ENCODE assay signal across 9 cellular contexts in the genomic region with DNA sequence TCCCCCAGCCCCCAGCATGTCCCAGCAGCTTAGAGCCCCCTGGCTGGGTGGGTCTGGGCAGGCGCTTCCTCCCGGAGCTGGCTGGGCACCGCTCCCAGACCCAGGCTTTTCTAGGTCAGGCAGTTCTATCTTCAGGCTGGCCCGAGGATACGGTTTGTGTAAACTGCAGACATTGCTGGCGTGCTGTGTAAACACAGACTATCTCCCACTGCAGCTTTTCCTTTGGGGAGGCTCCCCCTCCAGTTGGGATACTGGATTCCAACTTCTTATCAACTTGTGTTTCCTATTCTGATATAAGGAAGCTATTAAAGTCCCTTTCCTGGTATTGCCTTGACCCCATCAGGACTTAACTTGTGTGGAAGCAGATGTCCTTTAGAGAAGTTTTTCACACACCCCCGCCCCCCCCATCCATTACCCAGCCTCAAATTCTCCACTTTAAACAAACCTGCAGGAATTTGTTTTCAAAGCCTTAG. TPM values are rescaled to one million over a fixed set of nuclear protein-coding genes. Genes with fewer than 3 reads are reported as not detected.
A peak's percentile ranks its signal among the peaks of the same experiment; 100 is the strongest.
DNase-seq lines count a peak whose midpoint lies in the region; FAIRE-seq and TF ChIP-seq lines count a peak whose summit lies in the region.
"Had no signal": no experiment of that assay in that cellular context is flagged by ENCODE, and none has a peak within 500 bp of the region (broad histone marks: within the 10 kb centered on the region; RNA-seq: fewer than 3 reads in every experiment).

No MANE protein-coding gene starts in this region.

- WGBS in endodermal cell (ENCODE audit: insufficient coverage in 1 of 2, insufficient read length in 1 of 2), 2 experiments, result 67 to 80% methylated on average over 3 to 7 of the region's 7 CpGs
- whole genome bisulfite sequencing in small intestine, 3 donors, result 10 to 36% (median 25%) methylated on average over 7 of the region's 7 CpGs

- H3K9me3 ChIP-seq in endodermal cell (ENCODE audit: control insufficient read depth, low read length) (no peaks in the 10 kb centered on the region), small intestine (ENCODE audit: control insufficient read depth, low read depth) (no peaks in the 10 kb centered on the region)

- H3K9ac ChIP-seq in endodermal cell (ENCODE audit: extremely low read depth, low read length, poor library complexity, severe bottlenecking), result no peak overlapping the region

- POLR2A ChIA-PET in GM10248 (lab: Yijun Ruan, JAX), result no interaction called here

- H3K4me3 Mint-ChIP-seq in endodermal cell, result no peak overlapping the region

- no peak overlapping the region for H3K27ac Mint-ChIP-seq in endodermal cell

- no peak for TF ChIP-seq CTCF in endodermal cell (conservative IDR thresholded peaks at IDR 0.05)
- TF ChIP-seq CTCF in GM10248 (IDR thresholded peaks at IDR 0.05; ENCODE audit: control extremely low read depth, extremely low read depth, low read depth, missing control alignments), result no peak

- DNase-seq in M059J (ENCODE audit: low read depth) (peak; percentile 74), endodermal cell (peak; percentile 62), lung microvascular endothelial cell (ENCODE audit: low read depth in 2 of 2) (peak; percentile 22 to 81), small intestine (peak; percentile 70), GM10248 (ENCODE audit: extremely low spot score) (no peak), SIG-M5 treated with dmso at 0.1 percent for 504 hours (lab: John Stamatoyannopoulos, UW; ENCODE audit: unreplicated experiment) (no peak), GM12891 (ENCODE audit: insufficient read length, low spot score) (no peak), foreskin melanocyte (no peak)
- DNase-seq: NCI-H510A had no signal

- peaks cover 29% of the 10 kb centered on the region for H3K4me1 Mint-ChIP-seq in endodermal cell

- H3K4me3 ChIP-seq in endodermal cell (ENCODE audit: low read length) (no peak overlapping the region), small intestine (ENCODE audit: low read depth in 1 of 2, low read length in 2 of 2) (no peak overlapping the region)

- H3K36me3 ChIP-seq in endodermal cell (ENCODE audit: control insufficient read depth, insufficient read depth, low read length) (no peaks in the 10 kb centered on the region), small intestine (ENCODE audit: control insufficient read depth in 2 of 2, insufficient read depth in 2 of 2, low read length in 2 of 2) (no peaks in the 10 kb centered on the region)

- no peaks in the 10 kb centered on the region for H3K27me3 Mint-ChIP-seq in endodermal cell (ENCODE audit: insufficient read depth)

- H3K27me3 ChIP-seq in endodermal cell (ENCODE audit: control insufficient read depth, insufficient read depth, low read length, poor library complexity, severe bottlenecking) (no peaks in the 10 kb centered on the region), small intestine (ENCODE audit: control insufficient read depth in 2 of 2, insufficient read depth in 2 of 2, low read length in 2 of 2) (no peaks in the 10 kb centered on the region)

- H3K27ac ChIP-seq in endodermal cell (ENCODE audit: low read depth, low read length) (no peak overlapping the region), small intestine (ENCODE audit: low read depth in 1 of 2, low read length in 1 of 2) (peak overlapping the region; percentile 70 to 72)

- H3K4me1 ChIP-seq in endodermal cell (ENCODE audit: control insufficient read depth, insufficient read depth, low read length), result peaks cover 16% of the 10 kb centered on the region
- H3K4me1 ChIP-seq in small intestine (ENCODE audit: control insufficient read depth in 2 of 2, insufficient read depth in 1 of 2, low read depth in 1 of 2, low read length in 1 of 2), result no peaks in the 10 kb centered on the region

- no peaks in the 10 kb centered on the region for H3K9me3 Mint-ChIP-seq in endodermal cell

- no peak for TF ChIP-seq POLR2A in GM12891 (IDR thresholded peaks at IDR 0.05; ENCODE audit: low read depth, low read length)

- FAIRE-seq in small intestine (lab: Jason Lieb, UNC), result no peak
- no peak for FAIRE-seq in GM12891 (lab: Jason Lieb, UNC)

- no peaks in the 10 kb centered on the region for H3K36me3 Mint-ChIP-seq in endodermal cell (ENCODE audit: low read depth)

- CTCF ChIA-PET in GM10248 (lab: Yijun Ruan, JAX), result interaction anchor here (1.3 to 1.5 kb wide), 3 partner anchors 8 to 25 kb away, joined by 4 to 6 read pairs (median 4); no protein-coding TSS in a partner anchor

TF ChIP-seq in GM12891, 5 proteins besides CTCF, POLR2A, EP300 and RAD21:
- TF ChIP-seq POLR2AphosphoS5 (IDR thresholded peaks at IDR 0.05; ENCODE audit: low read depth, low read length) (no peak), POU2F2 (IDR thresholded peaks at IDR 0.05; ENCODE audit: low read depth, low read length) (no peak), SPI1 (IDR thresholded peaks at IDR 0.05; ENCODE audit: low read depth, low read length) (no peak), PAX5 (IDR thresholded peaks at IDR 0.05; ENCODE audit: insufficient read depth, low read length, severe bottlenecking) (no peak), TAF1 (IDR thresholded peaks at IDR 0.05; ENCODE audit: low read depth, low read length) (no peak)

RNA-seq across cellular contexts. Expression of a gene that starts 18.3 kb away (rescaled TPM):
- total RNA-seq in M059J (2014; rRNA removed; shearing (Covaris generic)), result 40.4 and 61.9 TPM in 2 replicates
- total RNA-seq in endodermal cell (10 to 100 TPM; 59.3 to 66.8 TPM), lung microvascular endothelial cell (29.6 and 39.9 TPM in 2 replicates)
- polyA plus RNA-seq in endodermal cell (2013, experiment 1 of 2), result 59.5 TPM
- 61.0 TPM for polyA plus RNA-seq in endodermal cell (2013, experiment 2 of 2)
- polyA plus RNA-seq in small intestine, result 10 to 100 TPM; 19.8 to 30.0 (median 27.3) TPM
- 19.4 TPM for polyA plus RNA-seq in GM12891 (2012; ENCODE audit: low read depth, missing spikeins)

Comparison
In these comparisons a context has a peak if more than half of its experiments do, and no peak if none do; other contexts are left out.
1. DNase-seq: peak in M059J (single experiment), endodermal cell (single experiment), lung microvascular endothelial cell (2 of 2) and small intestine (single experiment); none in GM10248 (single experiment), SIG-M5 treated with dmso at 0.1 percent for 504 hours (single experiment), GM12891 (single experiment) and foreskin melanocyte (single experiment).